Comparison of ENCODE assay signal across 8 cellular contexts in the genomic region with DNA sequence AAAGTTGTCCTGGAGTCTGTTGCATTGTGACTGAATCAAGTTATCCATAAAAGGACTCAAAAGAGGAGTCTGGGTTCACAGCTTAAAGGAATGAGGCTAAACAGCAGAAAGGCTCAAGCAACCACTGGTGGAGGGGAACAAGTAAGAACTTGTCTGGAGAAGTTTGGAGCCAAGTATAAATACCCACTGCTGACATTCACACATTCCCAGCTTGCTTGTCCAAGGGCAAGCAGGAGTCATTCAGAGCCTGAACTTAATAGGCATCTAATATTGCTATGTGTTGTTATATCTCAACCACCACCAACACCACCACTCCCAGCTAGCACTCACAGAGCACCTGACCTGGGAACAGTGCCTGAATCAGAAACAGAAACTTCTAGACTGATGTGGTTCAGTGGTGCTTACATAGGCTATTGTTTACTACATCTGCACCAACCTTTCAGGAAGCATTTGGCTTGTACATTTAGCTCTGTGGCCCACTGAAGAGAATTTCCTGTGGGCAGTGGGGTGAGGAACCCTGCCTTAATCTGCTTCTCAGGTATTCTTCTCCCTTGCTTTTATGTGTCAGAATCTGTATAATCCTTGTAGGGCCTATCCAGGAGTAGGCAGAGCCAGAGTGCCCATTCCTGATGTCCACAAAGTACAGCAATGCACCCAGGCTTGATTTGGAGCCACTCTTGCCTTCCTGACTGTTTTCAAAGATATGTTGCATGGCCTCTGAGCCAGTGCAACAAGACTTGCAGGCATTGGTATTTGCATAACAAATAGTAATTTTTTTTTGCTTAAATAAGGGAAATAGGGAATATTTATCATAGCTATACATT. TPM values are rescaled to one million over a fixed set of nuclear protein-coding genes. Genes with fewer than 3 reads are reported as not detected.
DNase-seq lines count a peak whose midpoint lies in the region; ATAC-seq, FAIRE-seq and TF ChIP-seq lines count a peak whose summit lies in the region.
"Not testable (repeated sequence)": the region's sequence is repeated elsewhere in the genome, so short reads cannot be mapped to it uniquely, and the experiment has no call there.

No MANE protein-coding gene starts in this region.

- not testable (repeated sequence) for TF ChIP-seq POLR2A in GM18505 (IDR thresholded peaks at IDR 0.05; ENCODE audit: borderline replicate concordance, extremely low read depth, insufficient read depth, insufficient read length); gastroesophageal sphincter (IDR thresholded peaks at IDR 0.05); upper lobe of left lung (IDR thresholded peaks at IDR 0.05)

- H3K4me3 ChIP-seq in astrocyte (ENCODE audit: insufficient read depth, low read depth, low read length); gastroesophageal sphincter; naive thymus-derived CD4-positive, alpha-beta T cell (ENCODE audit: low read length); upper lobe of left lung: not testable (repeated sequence)

- ATAC-seq in GM18505 (IDR thresholded peaks at IDR 0.05; ENCODE audit: unreplicated experiment) (peak; percentile 82), GM21526 (IDR thresholded peaks at IDR 0.05; ENCODE audit: low FRiP score, unreplicated experiment) (peak; percentile 72), HG03060 (IDR thresholded peaks at IDR 0.05; ENCODE audit: low read depth, unreplicated experiment) (peak; percentile 38), upper lobe of left lung (ENCODE audit: low FRiP score in 2 of 2) (peak; percentile 40 to 72)
- ATAC-seq in gastroesophageal sphincter = not testable (repeated sequence)
- peak; percentile 48 for ATAC-seq in naive thymus-derived CD4-positive, alpha-beta T cell

- not testable (repeated sequence) for TF ChIP-seq CTCF in astrocyte (IDR thresholded peaks at IDR 0.05; ENCODE audit: insufficient read depth, low read depth, low read length); gastroesophageal sphincter (IDR thresholded peaks at IDR 0.05); upper lobe of left lung (IDR thresholded peaks at IDR 0.05)

- peak overlapping the region; percentile 90 for H3K27ac Mint-ChIP-seq in astrocyte (ENCODE audit: unreplicated experiment)
- H3K27ac Mint-ChIP-seq in naive thymus-derived CD4-positive, alpha-beta T cell = peak overlapping the region in 2 of 9 donors; percentile 28 to 53

- H3K9ac ChIP-seq in astrocyte (ENCODE audit: low read length) = peak overlapping the region; percentile 62

- not testable (repeated sequence) for H3K4me2 ChIP-seq in astrocyte (ENCODE audit: low read length)

- peak; percentile 79 for FAIRE-seq in astrocyte (lab: Jason Lieb, UNC)

- not testable (repeated sequence) for H3K4me3 Mint-ChIP-seq in astrocyte (ENCODE audit: unreplicated experiment); naive thymus-derived CD4-positive, alpha-beta T cell

- not testable (repeated sequence) for H3K27me3 ChIP-seq in astrocyte (ENCODE audit: insufficient read depth, low read length); gastroesophageal sphincter; naive thymus-derived CD4-positive, alpha-beta T cell (ENCODE audit: control insufficient read depth in 2 of 2, insufficient read depth in 2 of 2, low read length in 2 of 2); upper lobe of left lung

- H3K4me1 Mint-ChIP-seq in astrocyte (ENCODE audit: low read depth, unreplicated experiment) = peaks cover 29% of the 10 kb centered on the region
- peaks cover 10 to 36% (median 16%) of the 10 kb centered on the region in 7 donors for H3K4me1 Mint-ChIP-seq in naive thymus-derived CD4-positive, alpha-beta T cell

- peaks cover 14% of the 10 kb centered on the region for H3K4me1 ChIP-seq in astrocyte (ENCODE audit: insufficient read depth, low read length)
- H3K4me1 ChIP-seq in gastroesophageal sphincter = peaks cover 0 to 31% (median 6%) of the 10 kb centered on the region in 3 donors
- not testable (repeated sequence) for H3K4me1 ChIP-seq in naive thymus-derived CD4-positive, alpha-beta T cell (ENCODE audit: control insufficient read depth in 2 of 2, insufficient read depth in 2 of 2, low read length in 2 of 2); upper lobe of left lung

- POLR2A ChIA-PET in naive thymus-derived CD4-positive, alpha-beta T cell (lab: Charles Lee) = not testable (repeated sequence)

- H3K79me2 ChIP-seq in astrocyte (ENCODE audit: insufficient read depth, low read length) = not testable (repeated sequence)

- H3K36me3 Mint-ChIP-seq in astrocyte (ENCODE audit: low read depth, unreplicated experiment); naive thymus-derived CD4-positive, alpha-beta T cell: not testable (repeated sequence)

- DNase-seq in NCI-H2196 (lab: John Stamatoyannopoulos, UW; ENCODE audit: unreplicated experiment) = peak; percentile 33
- DNase-seq in astrocyte (ENCODE audit: low read depth) = peak; percentile 49
- not testable (repeated sequence) for DNase-seq in naive thymus-derived CD4-positive, alpha-beta T cell; upper lobe of left lung

- not testable (repeated sequence) for H2AFZ ChIP-seq in astrocyte (ENCODE audit: low read depth, low read length)

- H3K9me3 Mint-ChIP-seq in astrocyte (ENCODE audit: unreplicated experiment); naive thymus-derived CD4-positive, alpha-beta T cell: not testable (repeated sequence)

- H3K27ac ChIP-seq in astrocyte (ENCODE audit: low read depth, low read length) (peak overlapping the region; percentile 37), gastroesophageal sphincter (peak overlapping the region; percentile 18 to 68 (median 40)), upper lobe of left lung (peak overlapping the region in 1 of 4 donors; percentile 4)
- H3K27ac ChIP-seq in naive thymus-derived CD4-positive, alpha-beta T cell (ENCODE audit: low read depth, low read length) = not testable (repeated sequence)

- H4K20me1 ChIP-seq in astrocyte (ENCODE audit: insufficient read depth, low read length) = not testable (repeated sequence)

- H3K9me3 ChIP-seq in astrocyte (ENCODE audit: insufficient read depth, low read depth, low read length); gastroesophageal sphincter; naive thymus-derived CD4-positive, alpha-beta T cell (ENCODE audit: control insufficient read depth in 2 of 3, low read length in 3 of 3); upper lobe of left lung: not testable (repeated sequence)

- CTCF ChIA-PET in naive thymus-derived CD4-positive, alpha-beta T cell (lab: Charles Lee) = interaction anchor here (0.6 to 1.2 kb wide), 2 partner anchors 15 to 411 kb away, joined by 3 read pairs; no protein-coding TSS in a partner anchor

- H3K36me3 ChIP-seq in astrocyte (ENCODE audit: insufficient read depth, low read length); gastroesophageal sphincter; naive thymus-derived CD4-positive, alpha-beta T cell (ENCODE audit: control insufficient read depth in 2 of 3, insufficient read depth in 3 of 3, low read length in 3 of 3); upper lobe of left lung: not testable (repeated sequence)

- TF ChIP-seq EP300 in gastroesophageal sphincter (IDR thresholded peaks at IDR 0.05); upper lobe of left lung (IDR thresholded peaks at IDR 0.05): not testable (repeated sequence)

- intact Hi-C loops in naive thymus-derived CD4-positive, alpha-beta T cell (cut with micrococcal nuclease) = loop anchor here in 1 of 2 donors (1.0 to 5.0 kb wide), 3 partner anchors 23 to 960 kb away; a partner anchor contains a TSS

- not testable (repeated sequence) for H3K27me3 Mint-ChIP-seq in astrocyte (ENCODE audit: low read depth, unreplicated experiment); naive thymus-derived CD4-positive, alpha-beta T cell

RNA-seq across cellular contexts. Expression of a gene that starts 36.5 kb away (rescaled TPM):
- total RNA-seq in astrocyte (not detected in 2 replicates), gastroesophageal sphincter (10 to 100 TPM in 1 of 4 donors, 1 to 10 TPM in 2, under 1 TPM in 1; 0.49 to 11.7 (median 2.7) TPM), upper lobe of left lung (under 1 TPM in 4 of 6 donors, not detected in 2; 0.17 to 0.40 (median 0.30) TPM)
- under 1 TPM in 1 of 5 experiments, not detected in 4; 0.49 TPM for total RNA-seq in naive thymus-derived CD4-positive, alpha-beta T cell
- not detected for polyA plus RNA-seq in naive thymus-derived CD4-positive, alpha-beta T cell
